1 cellular context compared by ENCODE assay signal in the genomic region with DNA sequence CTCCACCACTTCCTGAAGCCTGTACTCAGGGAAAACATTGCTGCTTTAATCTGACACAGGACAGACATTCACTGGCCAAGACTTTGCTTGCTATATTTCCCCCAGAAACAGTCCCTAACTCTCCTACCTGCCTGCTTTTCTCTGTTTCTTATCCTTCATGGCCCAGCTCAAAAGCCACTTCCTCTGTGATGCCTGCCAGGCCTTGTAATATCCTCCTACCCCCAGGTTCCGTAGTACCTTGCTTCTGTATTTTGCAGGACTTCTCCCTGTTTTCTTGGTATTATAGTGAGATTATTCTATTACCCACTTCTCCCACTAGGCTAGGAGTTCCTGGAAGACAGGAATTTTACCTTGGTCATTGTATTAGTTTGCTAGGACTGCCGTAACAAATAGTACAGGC.
TF ChIP-seq lines count a peak whose summit lies in the region.

No MANE protein-coding gene starts in this region.

TF ChIP-seq in WTC11, 78 proteins besides CTCF, POLR2A, EP300 and RAD21 (continued from another document):
- no peak for TF ChIP-seq CREB1 (CRISPR knock-in tag; IDR thresholded peaks at IDR 0.05)
